Comparison of ENCODE assay signal across 9 cellular contexts in the genomic region with DNA sequence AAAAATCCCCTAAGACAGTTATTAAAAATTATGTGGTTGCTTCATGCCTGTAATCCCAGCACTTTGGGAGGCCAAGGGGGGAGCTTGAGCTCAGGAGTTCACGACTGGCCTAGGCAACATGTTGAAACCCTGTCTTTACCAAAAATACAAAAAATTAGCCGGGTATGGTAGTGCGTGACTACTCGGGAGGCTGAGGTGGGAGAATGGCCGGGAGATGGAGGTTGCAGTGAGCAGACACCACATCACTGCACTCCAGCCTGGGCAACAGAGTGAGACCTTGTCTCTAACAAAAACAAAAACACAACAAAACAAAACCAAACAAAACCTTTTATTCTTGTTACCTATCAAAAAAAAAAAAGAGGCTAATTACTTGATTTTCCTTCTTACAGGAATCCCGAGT. TPM values are rescaled to one million over a fixed set of nuclear protein-coding genes. Genes with fewer than 3 reads are reported as not detected.
DNase-seq lines count a peak whose midpoint lies in the region; ATAC-seq and TF ChIP-seq lines count a peak whose summit lies in the region.
"Had no signal": no experiment of that assay in that cellular context is flagged by ENCODE, and none has a peak within 500 bp of the region (broad histone marks: within the 10 kb centered on the region; RNA-seq: fewer than 3 reads in every experiment).

No MANE protein-coding gene starts in this region.

- in situ Hi-C loops in Caki2 (cut with HindIII; ENCODE audit: low pct_unique_long_range_greater_than_20kb, low sequenced_read_pairs): no loop called here

- peaks cover 35% of the 10 kb centered on the region in 2 donors for H3K4me1 Mint-ChIP-seq in natural killer cell treated with Interleukin-12 subunit alpha and Interleukin-12 subunit beta and Interleukin-15 and Interleukin-18, amount 100 ng/mL, for 72 hours (ENCODE audit: low read depth in 2 of 2)

- no peaks in the 10 kb centered on the region for H3K9me3 ChIP-seq in OCI-LY7 (ENCODE audit: low read length)
- no peaks in the 10 kb centered on the region for H3K9me3 ChIP-seq in WERI-Rb-1 (ENCODE audit: severe bottlenecking)

- CTCF ChIA-PET in OCI-LY7 (lab: Charles Lee; ENCODE audit: unreplicated experiment): interaction anchor here (1.3 kb wide), 1 partner anchor 38 kb away, joined by 10 read pairs; no protein-coding TSS in a partner anchor

- peaks cover 52% of the 10 kb centered on the region for H3K4me1 ChIP-seq in OCI-LY7 (ENCODE audit: insufficient read depth, low read length, poor library complexity, severe bottlenecking)

- H3K4me2 ChIP-seq in OCI-LY7 (ENCODE audit: low read length): peak overlapping the region; percentile 94

- POLR2A ChIA-PET in OCI-LY7 (lab: Charles Lee): interaction anchor here (0.5 to 6.4 kb wide), 5 partner anchors 14 to 419 kb away, joined by 3 to 183 read pairs (median 4); no protein-coding TSS in a partner anchor

- H2AFZ ChIP-seq in OCI-LY7 (ENCODE audit: low read length): no peak overlapping the region

- peak overlapping the region; percentile 93 to 94 for H3K27ac Mint-ChIP-seq in natural killer cell treated with Interleukin-12 subunit alpha and Interleukin-12 subunit beta and Interleukin-15 and Interleukin-18, amount 100 ng/mL, for 72 hours

- no peaks in the 10 kb centered on the region for H3K9me3 Mint-ChIP-seq in natural killer cell treated with Interleukin-12 subunit alpha and Interleukin-12 subunit beta and Interleukin-15 and Interleukin-18, amount 100 ng/mL, for 72 hours

- H3K27me3 ChIP-seq in WERI-Rb-1 (ENCODE audit: insufficient read depth, low read depth, severe bottlenecking): no peaks in the 10 kb centered on the region

- H3K9me2 ChIP-seq in OCI-LY7 (ENCODE audit: insufficient read depth, low read length): no peaks in the 10 kb centered on the region

- peak; percentile 30 for DNase-seq in Caki2 (ENCODE audit: low read depth)
- DNase-seq in OCI-LY7 (ENCODE audit: low spot score): peak; percentile 19
- peak; percentile 38 for DNase-seq in dermis blood vessel endothelial cell
- no peak for DNase-seq in natural killer cell treated with Interleukin-12 subunit alpha and Interleukin-12 subunit beta and Interleukin-15 and Interleukin-18, amount 100 ng/mL, for 72 hours (ENCODE audit: low spot score)
- DNase-seq in C1 segment of cervical spinal cord (lab: John Stamatoyannopoulos, UW): no peak
- DNase-seq in WERI-Rb-1: no peak
- no peak for DNase-seq in RKO (ENCODE audit: low spot score)
- DNase-seq: NCI-H2171 had no signal

- no peak for TF ChIP-seq CTCF in OCI-LY7 (conservative IDR thresholded peaks at IDR 0.05; ENCODE audit: low read length)
- TF ChIP-seq CTCF in WERI-Rb-1 (IDR thresholded peaks at IDR 0.05; ENCODE audit: low read depth, low read length): no peak

- peak overlapping the region; percentile 92 for H3K4me3 ChIP-seq in OCI-LY7 (ENCODE audit: low read depth, low read length, poor library complexity, severe bottlenecking)
- H3K4me3 ChIP-seq in WERI-Rb-1 (ENCODE audit: low read depth, low read length): no peak overlapping the region

- ATAC-seq in natural killer cell treated with Interleukin-12 subunit alpha and Interleukin-12 subunit beta and Interleukin-15 and Interleukin-18, amount 100 ng/mL, for 72 hours: no peak
- ATAC-seq in GM19395 (IDR thresholded peaks at IDR 0.05; ENCODE audit: unreplicated experiment): no peak

- peaks cover 10% of the 10 kb centered on the region for H3K36me3 Mint-ChIP-seq in natural killer cell treated with Interleukin-12 subunit alpha and Interleukin-12 subunit beta and Interleukin-15 and Interleukin-18, amount 100 ng/mL, for 72 hours

- no TSS peak for BruUV-seq in OCI-LY7 (replicated peaks; lab: Mats Ljungman, UMichigan)

- H3K27me3 Mint-ChIP-seq in natural killer cell treated with Interleukin-12 subunit alpha and Interleukin-12 subunit beta and Interleukin-15 and Interleukin-18, amount 100 ng/mL, for 72 hours: no peaks in the 10 kb centered on the region

- H3K79me2 ChIP-seq in OCI-LY7 (ENCODE audit: insufficient read depth, low read depth, low read length): peaks cover 68% of the 10 kb centered on the region

- peak overlapping the region; percentile 90 for H3K4me3 Mint-ChIP-seq in natural killer cell treated with Interleukin-12 subunit alpha and Interleukin-12 subunit beta and Interleukin-15 and Interleukin-18, amount 100 ng/mL, for 72 hours

- H3K27ac ChIP-seq in OCI-LY7 (ENCODE audit: low read depth, low read length, poor library complexity, severe bottlenecking) (peak overlapping the region; percentile 93), WERI-Rb-1 (no peak overlapping the region)

- peaks cover 18% of the 10 kb centered on the region; the same call in 1 of the 2 replicates for H4K20me1 ChIP-seq in OCI-LY7 (ENCODE audit: insufficient read depth, low read length)

- intact Hi-C loops in OCI-LY7 (cut with micrococcal nuclease; ENCODE audit: unreplicated experiment): no loop called here

- H3K36me3 ChIP-seq in OCI-LY7 (ENCODE audit: insufficient read depth, low read length): peaks cover 41% of the 10 kb centered on the region
- H3K36me3 ChIP-seq in WERI-Rb-1: peaks cover 6% of the 10 kb centered on the region

RNA-seq across cellular contexts. Expression of a gene that starts 2.1 kb away (rescaled TPM):
- 6.2 and 16.1 TPM in 2 replicates for total RNA-seq in Caki2 (2014; rRNA removed; shearing (Covaris generic); ENCODE audit: low replicate concordance)
- total RNA-seq in OCI-LY7 (2014; rRNA removed; shearing (Covaris generic)): 26.4 and 29.1 TPM in 2 replicates
- total RNA-seq in OCI-LY7 (2022) (82.7 and 88.3 TPM in 2 replicates), dermis blood vessel endothelial cell (33.4 and 65.3 TPM in 2 replicates)
- 10 to 100 TPM; 78.7 to 97.8 TPM for total RNA-seq in natural killer cell treated with Interleukin-12 subunit alpha and Interleukin-12 subunit beta and Interleukin-15 and Interleukin-18, amount 100 ng/mL, for 72 hours

RNA-seq across cellular contexts. Expression of a gene that starts 50.6 kb away (rescaled TPM):
- total RNA-seq in Caki2 (2014; rRNA removed; shearing (Covaris generic); ENCODE audit: low replicate concordance): 2.2 and 2.3 TPM in 2 replicates
- 1.6 and 2.4 TPM in 2 replicates for total RNA-seq in OCI-LY7 (2014; rRNA removed; shearing (Covaris generic))
- 5.3 and 5.9 TPM in 2 replicates for total RNA-seq in OCI-LY7 (2022)
- total RNA-seq in dermis blood vessel endothelial cell: 23.7 and 34.9 TPM in 2 replicates
- 1 to 10 TPM in 1 of 2 donors, under 1 TPM in 1; 0.64 to 5.1 TPM for total RNA-seq in natural killer cell treated with Interleukin-12 subunit alpha and Interleukin-12 subunit beta and Interleukin-15 and Interleukin-18, amount 100 ng/mL, for 72 hours

Comparison
In these comparisons a context has a peak if more than half of its experiments do, and no peak if none do; other contexts are left out.
1. DNase-seq: peak in Caki2 (single experiment), OCI-LY7 (single experiment) and dermis blood vessel endothelial cell (single experiment); none in natural killer cell treated with Interleukin-12 subunit alpha and Interleukin-12 subunit beta and Interleukin-15 and Interleukin-18, amount 100 ng/mL, for 72 hours (single experiment), C1 segment of cervical spinal cord (0 of 14), WERI-Rb-1 (single experiment) and RKO (single experiment).